ENCODE assay signal across 14 cellular contexts in genomic region chr21:33562389-33562788, GRCh38. TPM values are rescaled to one million over a fixed set of nuclear protein-coding genes. Genes with fewer than 3 reads are reported as not detected.
DNase-seq lines count a peak whose midpoint lies in the region; ATAC-seq, FAIRE-seq and TF ChIP-seq lines count a peak whose summit lies in the region.
"Had no signal": no experiment of that assay in that cellular context is flagged by ENCODE, and none has a peak within 500 bp of the region (broad histone marks: within the 10 kb centered on the region; RNA-seq: fewer than 3 reads in every experiment).

No MANE protein-coding gene starts in this region.

- TF ChIP-seq CTCF in HepG2 (CRISPR knock-in tag; IDR thresholded peaks at IDR 0.05) (no peak), right lobe of liver (IDR thresholded peaks at IDR 0.05) (no peak)

- H3K4me3 ChIP-seq in HepG2 (replicated peaks in 1 of 3; ENCODE audit: insufficient read depth in 1 of 3, low read depth in 2 of 3, low read length in 3 of 3) (no peak overlapping the region), right lobe of liver (no peak overlapping the region), HAP-1 (no peak overlapping the region)
- no peak overlapping the region for H3K4me3 ChIP-seq in effector memory CD4-positive, alpha-beta T cell (ENCODE audit: insufficient read depth, low read depth, low read length, poor library complexity, severe bottlenecking)
- H3K4me3 ChIP-seq: GM23248 had no signal

- TF ChIP-seq EP300 in HepG2 (IDR thresholded peaks at IDR 0.05; ENCODE audit: low read depth in 2 of 2, low read length in 2 of 2) (no peak), HepG2 (CRISPR knock-in tag; IDR thresholded peaks at IDR 0.05; ENCODE audit: borderline replicate concordance) (no peak)

- TF ChIP-seq RAD21 in HepG2 (CRISPR knock-in tag; IDR thresholded peaks at IDR 0.05): no peak

- intact Hi-C loops in HepG2 (cut with micrococcal nuclease; ENCODE audit: unreplicated experiment): no loop called here
- intact Hi-C loops in right lobe of liver (cut with DNase I): no loop called here

- in situ Hi-C loops in HepG2 (cut with HindIII; ENCODE audit: extremely low pct_ligation_motif_present, low pct_unique_long_range_greater_than_20kb) (no loop called here), HAP-1 (cut with MboI; ENCODE audit: low sequenced_read_pairs) (no loop called here)

- no peak overlapping the region for H3K4me2 ChIP-seq in HepG2 (ENCODE audit: low read depth, low read length)

- ATAC-seq in HepG2: no peak
- ATAC-seq in right lobe of liver: no peak
- no peak for ATAC-seq in GM21619 (IDR thresholded peaks at IDR 0.05; ENCODE audit: unreplicated experiment)

- no peak overlapping the region for H3K9ac ChIP-seq in HepG2 (ENCODE audit: insufficient read depth, low read depth, low read length)
- H3K9ac ChIP-seq: GM23248 had no signal

- POLR2A ChIA-PET in HepG2 (lab: Yijun Ruan, JAX): no interaction called here

- BruUV-seq in HepG2 (replicated peaks; lab: Mats Ljungman, UMichigan): no TSS peak

- H3K9me3 ChIP-seq in HepG2 (ENCODE audit: low read length): no peaks in the 10 kb centered on the region
- H3K9me3 ChIP-seq in right lobe of liver: no peaks in the 10 kb centered on the region
- H3K9me3 ChIP-seq in HAP-1: no peaks in the 10 kb centered on the region
- H3K9me3 ChIP-seq in effector memory CD4-positive, alpha-beta T cell (ENCODE audit: control insufficient read depth, low read length): no peaks in the 10 kb centered on the region

- no peaks in the 10 kb centered on the region; a peak in 1 of 5 replicates for H3K27me3 ChIP-seq in HepG2 (ENCODE audit: control insufficient read depth in 1 of 2, insufficient read depth in 2 of 2, low read length in 2 of 2)
- H3K27me3 ChIP-seq in right lobe of liver: no peaks in the 10 kb centered on the region
- no peaks in the 10 kb centered on the region for H3K27me3 ChIP-seq in HAP-1 (ENCODE audit: low read depth)
- H3K27me3 ChIP-seq in effector memory CD4-positive, alpha-beta T cell (replicated peaks; ENCODE audit: control insufficient read depth, insufficient read depth, low read length, poor library complexity, severe bottlenecking): no peaks in the 10 kb centered on the region

- TF ChIP-seq POLR2A in HepG2 (IDR thresholded peaks at IDR 0.05; ENCODE audit: insufficient read depth in 1 of 2, low read depth in 2 of 2, low read length in 2 of 2) (no peak), right lobe of liver (IDR thresholded peaks at IDR 0.05) (no peak)

- H3K27ac ChIP-seq in HepG2 (ENCODE audit: extremely low read length, insufficient read depth, low read length) (no peak overlapping the region), right lobe of liver (no peak overlapping the region)
- H3K27ac ChIP-seq in effector memory CD4-positive, alpha-beta T cell (ENCODE audit: insufficient read depth, low read length, poor library complexity, severe bottlenecking): peak overlapping the region; percentile 11
- H3K27ac ChIP-seq: GM23248 had no signal

- H4K20me1 ChIP-seq in HepG2 (ENCODE audit: insufficient read depth, low read length): peaks cover 19% of the 10 kb centered on the region

- H3K36me3 ChIP-seq in HepG2 (replicated peaks in 1 of 2; ENCODE audit: control insufficient read depth in 1 of 2, insufficient read depth in 2 of 2, low read length in 2 of 2) (peaks cover 11 to 51% of the 10 kb centered on the region in 2 experiments), right lobe of liver (peaks cover 0 to 61% (median 34%) of the 10 kb centered on the region in 4 donors), HAP-1 (replicated peaks) (peaks cover 71% of the 10 kb centered on the region)
- H3K36me3 ChIP-seq in effector memory CD4-positive, alpha-beta T cell (ENCODE audit: control insufficient read depth, insufficient read depth, low read length): peaks cover 55% of the 10 kb centered on the region

- CTCF ChIA-PET in HepG2 (lab: Yijun Ruan, JAX; ENCODE audit: low intra/inter-chr PET ratio, low total read pairs): no interaction called here

- H3K79me2 ChIP-seq in HepG2 (ENCODE audit: insufficient read depth, low read length): peaks cover 25% of the 10 kb centered on the region

- no peaks in the 10 kb centered on the region for H3K4me1 ChIP-seq in HepG2 (ENCODE audit: insufficient read depth, low read length)
- H3K4me1 ChIP-seq in right lobe of liver: no peaks in the 10 kb centered on the region
- H3K4me1 ChIP-seq in HAP-1: peaks cover 36% of the 10 kb centered on the region
- H3K4me1 ChIP-seq in effector memory CD4-positive, alpha-beta T cell (ENCODE audit: control insufficient read depth, insufficient read depth, low read length, poor library complexity, severe bottlenecking): peaks cover 4% of the 10 kb centered on the region

- WGBS in HepG2 (ENCODE audit: low lambda C conversion rate): 100% methylated on average over 2 of the region's 2 CpGs
- 96% methylated on average over 2 of the region's 2 CpGs for WGBS in right lobe of liver (ENCODE audit: insufficient coverage, low coverage, low lambda C conversion rate, missing lambda C conversion rate)

- no peak overlapping the region for H2AFZ ChIP-seq in HepG2 (ENCODE audit: low read length)
- H2AFZ ChIP-seq: GM23248 had no signal

- DNase-seq in HepG2 (ENCODE audit: low spot score) (no peak), right lobe of liver (no peak), HAP-1 (ENCODE audit: low spot score in 2 of 2) (peak; percentile 35 to 89), NCI-H82 treated with DMSO at 0.1 percent for 48 hours (lab: John Stamatoyannopoulos, UW; ENCODE audit: unreplicated experiment) (no peak), nucleus accumbens (lab: John Stamatoyannopoulos, UW) (no peak)
- DNase-seq in effector memory CD4-positive, alpha-beta T cell: no peak
- DNase-seq: C1 segment of cervical spinal cord; CD4-positive, alpha-beta memory T cell; DMS153; DND-41; GDM1; GM23248; H7 had no signal

- no peak for FAIRE-seq in HepG2 (lab: Jason Lieb, UNC)

RNA-seq across cellular contexts. Expression of gene SON, which starts 19.6 kb away (rescaled TPM):
- total RNA-seq in HepG2 (2016; rRNA removed; fragmentation: Illumina TruSeq; extraction: Trizol) (78.3 and 291 TPM in 2 replicates), right lobe of liver (100 to 1,000 TPM in 4 of 6 experiments, 10 to 100 TPM in 2; 86.7 to 212 (median 113) TPM)
- total RNA-seq in HepG2 (2016; cell fraction: cytosol; rRNA removed; fragmentation: Illumina TruSeq; extraction: Trizol; ENCODE audit: low read depth): 8.5 and 9.3 TPM in 2 replicates
- total RNA-seq in HepG2 (2016; cell fraction: insoluble cytoplasmic fraction; rRNA removed; fragmentation: Illumina TruSeq; extraction: Trizol): 71.9 and 282 TPM in 2 replicates
- total RNA-seq in HepG2 (2016; cell fraction: membrane; rRNA removed; fragmentation: Illumina TruSeq; extraction: Trizol): 38.8 and 42.6 TPM in 2 replicates
- 173 and 188 TPM in 2 replicates for total RNA-seq in HepG2 (2016; cell fraction: nucleus; rRNA removed; fragmentation: Illumina TruSeq; extraction: Trizol)
- 60.8 and 61.3 TPM in 2 replicates for polyA plus RNA-seq in HepG2 (2011; rRNA removed)
- polyA plus RNA-seq in HepG2 (2011; cell fraction: cytosol; rRNA removed): 27.3 and 38.0 TPM in 2 replicates
- polyA plus RNA-seq in HepG2 (2011; cell fraction: nucleus; rRNA removed): 184 and 204 TPM in 2 replicates
- 121 and 128 TPM in 2 replicates for polyA plus RNA-seq in HepG2 (2012)
- 4.6 and 5.8 TPM in 2 replicates for polyA plus RNA-seq in HepG2 (2016; cell fraction: cytosol; fragmentation: Illumina TruSeq; extraction: Trizol; ENCODE audit: low read depth)
- 116 and 145 TPM in 2 replicates for polyA plus RNA-seq in HepG2 (2016; cell fraction: insoluble cytoplasmic fraction; fragmentation: Illumina TruSeq; extraction: Trizol; ENCODE audit: low read depth)
- polyA plus RNA-seq in HepG2 (2016; cell fraction: membrane; fragmentation: Illumina TruSeq; extraction: Trizol; ENCODE audit: low read depth): 16.5 and 18.3 TPM in 2 replicates
- polyA plus RNA-seq in HepG2 (2016; cell fraction: nucleus; fragmentation: Illumina TruSeq; extraction: Trizol; ENCODE audit: insufficient read depth, low read depth): 242 and 248 TPM in 2 replicates
- 192 and 202 TPM in 2 replicates for polyA minus RNA-seq in HepG2 (2011; rRNA and poly(A)+ RNA removed; ENCODE audit: low replicate concordance)
- polyA minus RNA-seq in HepG2 (2011; cell fraction: cytosol; rRNA and poly(A)+ RNA removed): 80.6 and 107 TPM in 2 replicates
- polyA minus RNA-seq in HepG2 (2011; cell fraction: nucleus; rRNA and poly(A)+ RNA removed): 280 and 289 TPM in 2 replicates

RNA-seq across cellular contexts. Expression of gene GART, which starts 20.5 kb away (rescaled TPM):
- total RNA-seq in HepG2 (2016; rRNA removed; fragmentation: Illumina TruSeq; extraction: Trizol): 109 and 151 TPM in 2 replicates
- 31.1 and 36.8 TPM in 2 replicates for total RNA-seq in HepG2 (2016; cell fraction: cytosol; rRNA removed; fragmentation: Illumina TruSeq; extraction: Trizol; ENCODE audit: low read depth)
- 113 and 146 TPM in 2 replicates for total RNA-seq in HepG2 (2016; cell fraction: insoluble cytoplasmic fraction; rRNA removed; fragmentation: Illumina TruSeq; extraction: Trizol)
- total RNA-seq in HepG2 (2016; cell fraction: membrane; rRNA removed; fragmentation: Illumina TruSeq; extraction: Trizol): 32.8 and 39.5 TPM in 2 replicates
- total RNA-seq in HepG2 (2016; cell fraction: nucleus; rRNA removed; fragmentation: Illumina TruSeq; extraction: Trizol): 90.9 and 99.5 TPM in 2 replicates
- polyA plus RNA-seq in HepG2 (2011; rRNA removed): 17.7 and 17.9 TPM in 2 replicates
- polyA plus RNA-seq in HepG2 (2011; cell fraction: cytosol; rRNA removed): 9.6 and 13.2 TPM in 2 replicates
- 19.9 and 27.1 TPM in 2 replicates for polyA plus RNA-seq in HepG2 (2011; cell fraction: nucleus; rRNA removed)
- polyA plus RNA-seq in HepG2 (2012): 50.5 and 59.0 TPM in 2 replicates
- polyA plus RNA-seq in HepG2 (2016; cell fraction: cytosol; fragmentation: Illumina TruSeq; extraction: Trizol; ENCODE audit: low read depth): 4.4 and 5.6 TPM in 2 replicates
- polyA plus RNA-seq in HepG2 (2016; cell fraction: insoluble cytoplasmic fraction; fragmentation: Illumina TruSeq; extraction: Trizol; ENCODE audit: low read depth): 99.4 and 99.8 TPM in 2 replicates
- polyA plus RNA-seq in HepG2 (2016; cell fraction: membrane; fragmentation: Illumina TruSeq; extraction: Trizol; ENCODE audit: low read depth): 8.6 and 10.6 TPM in 2 replicates
- polyA plus RNA-seq in HepG2 (2016; cell fraction: nucleus; fragmentation: Illumina TruSeq; extraction: Trizol; ENCODE audit: insufficient read depth, low read depth): 70.2 and 73.8 TPM in 2 replicates
- polyA minus RNA-seq in HepG2 (2011; rRNA and poly(A)+ RNA removed; ENCODE audit: low replicate concordance): 15.8 and 35.7 TPM in 2 replicates
- polyA minus RNA-seq in HepG2 (2011; cell fraction: cytosol; rRNA and poly(A)+ RNA removed): 21.5 and 23.0 TPM in 2 replicates
- 73.8 and 95.2 TPM in 2 replicates for polyA minus RNA-seq in HepG2 (2011; cell fraction: nucleus; rRNA and poly(A)+ RNA removed)
- 10 to 100 TPM; 23.0 to 93.5 (median 39.3) TPM for total RNA-seq in right lobe of liver

RNA-seq across cellular contexts. Expression of gene DONSON, which starts 26.1 kb away (rescaled TPM):
- 60.8 and 63.6 TPM in 2 replicates for total RNA-seq in HepG2 (2016; rRNA removed; fragmentation: Illumina TruSeq; extraction: Trizol)
- 19.3 and 25.7 TPM in 2 replicates for total RNA-seq in HepG2 (2016; cell fraction: cytosol; rRNA removed; fragmentation: Illumina TruSeq; extraction: Trizol; ENCODE audit: low read depth)
- total RNA-seq in HepG2 (2016; cell fraction: insoluble cytoplasmic fraction; rRNA removed; fragmentation: Illumina TruSeq; extraction: Trizol): 63.7 and 64.8 TPM in 2 replicates
- 39.0 and 44.1 TPM in 2 replicates for total RNA-seq in HepG2 (2016; cell fraction: membrane; rRNA removed; fragmentation: Illumina TruSeq; extraction: Trizol)
- total RNA-seq in HepG2 (2016; cell fraction: nucleus; rRNA removed; fragmentation: Illumina TruSeq; extraction: Trizol): 49.7 and 57.4 TPM in 2 replicates
- polyA plus RNA-seq in HepG2 (2011; rRNA removed): 23.8 and 35.4 TPM in 2 replicates
- polyA plus RNA-seq in HepG2 (2011; cell fraction: cytosol; rRNA removed): 14.5 and 16.8 TPM in 2 replicates
- polyA plus RNA-seq in HepG2 (2011; cell fraction: nucleus; rRNA removed): 32.1 and 34.6 TPM in 2 replicates
- 27.0 and 35.7 TPM in 2 replicates for polyA plus RNA-seq in HepG2 (2012)
- 14.8 and 16.8 TPM in 2 replicates for polyA plus RNA-seq in HepG2 (2016; cell fraction: cytosol; fragmentation: Illumina TruSeq; extraction: Trizol; ENCODE audit: low read depth)
- polyA plus RNA-seq in HepG2 (2016; cell fraction: insoluble cytoplasmic fraction; fragmentation: Illumina TruSeq; extraction: Trizol; ENCODE audit: low read depth): 70.4 and 76.8 TPM in 2 replicates
- 27.4 and 32.3 TPM in 2 replicates for polyA plus RNA-seq in HepG2 (2016; cell fraction: membrane; fragmentation: Illumina TruSeq; extraction: Trizol; ENCODE audit: low read depth)
- polyA plus RNA-seq in HepG2 (2016; cell fraction: nucleus; fragmentation: Illumina TruSeq; extraction: Trizol; ENCODE audit: insufficient read depth, low read depth): 91.6 and 102 TPM in 2 replicates
- polyA minus RNA-seq in HepG2 (2011; rRNA and poly(A)+ RNA removed; ENCODE audit: low replicate concordance): 21.0 and 36.0 TPM in 2 replicates
- 14.6 and 17.7 TPM in 2 replicates for polyA minus RNA-seq in HepG2 (2011; cell fraction: cytosol; rRNA and poly(A)+ RNA removed)
- polyA minus RNA-seq in HepG2 (2011; cell fraction: nucleus; rRNA and poly(A)+ RNA removed): 23.7 and 27.5 TPM in 2 replicates
- 10 to 100 TPM in 2 of 6 experiments, 1 to 10 TPM in 4; 6.0 to 13.7 (median 8.4) TPM for total RNA-seq in right lobe of liver

Comparison
In these comparisons a context has a peak if more than half of its experiments do, and no peak if none do; other contexts are left out.
1. DNase-seq: peak in HAP-1 (2 of 2); none in HepG2 (single experiment), right lobe of liver (0 of 3), effector memory CD4-positive, alpha-beta T cell (0 of 3), NCI-H82 treated with DMSO at 0.1 percent for 48 hours (single experiment) and nucleus accumbens (0 of 56).